Comparison of ENCODE assay signal across 27 cellular contexts in the genomic region with DNA sequence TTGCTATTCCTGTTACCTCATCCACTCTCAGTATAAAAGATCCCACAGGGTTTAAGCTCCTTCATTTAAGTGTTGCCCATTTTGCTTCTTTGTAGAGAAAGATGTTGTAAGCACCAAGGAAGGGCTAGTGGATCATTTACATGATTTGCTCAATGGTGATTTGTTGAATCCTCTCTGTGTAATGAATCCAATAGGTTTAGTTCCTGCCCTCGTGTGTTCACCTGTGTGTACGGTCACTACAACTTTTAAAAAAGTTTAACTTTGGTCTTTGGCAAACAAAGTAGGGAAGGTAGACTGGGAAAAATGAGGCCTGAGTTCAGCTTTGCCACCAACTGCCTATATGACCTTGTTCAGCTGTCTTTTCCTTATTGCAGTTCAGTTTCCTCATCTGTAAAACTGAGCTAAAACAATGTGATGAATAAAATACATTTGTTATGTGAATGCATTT. TPM values are rescaled to one million over a fixed set of nuclear protein-coding genes. Genes with fewer than 3 reads are reported as not detected.
DNase-seq lines count a peak whose midpoint lies in the region; ATAC-seq and TF ChIP-seq lines count a peak whose summit lies in the region.
"Had no signal": no experiment of that assay in that cellular context is flagged by ENCODE, and none has a peak within 500 bp of the region (broad histone marks: within the 10 kb centered on the region; RNA-seq: fewer than 3 reads in every experiment).

No MANE protein-coding gene starts in this region.

- ATAC-seq in left colon: peak; percentile 83
- ATAC-seq: GM12878, PC-3, SK-N-SH treated with all-trans-retinoic acid at 6 μM for 48 hours had no signal

- no peaks in the 10 kb centered on the region for H3K36me3 ChIP-seq in colonic mucosa
- peaks cover 15 to 27% of the 10 kb centered on the region in 2 donors for H3K36me3 ChIP-seq in mucosa of rectum (ENCODE audit: control insufficient read depth in 2 of 2, insufficient read depth in 2 of 2, low read length in 2 of 2)

- H3K4me3 ChIP-seq in colonic mucosa (no peak overlapping the region), mucosa of rectum (ENCODE audit: low read length in 2 of 2) (no peak overlapping the region)
- H3K4me3 ChIP-seq: BLaER1 treated with 17β-estradiol and CSF1 and Interleukin-3, amounts not matched to agents 10 nM and 100 nM; GM12878; SJCRH30 had no signal

- intact Hi-C loops in colonic mucosa (cut with DNase I): no loop called here
- intact Hi-C loops in left colon (cut with DNase I, micrococcal nuclease): no loop called here

- H3K27me3 ChIP-seq in colonic mucosa (no peaks in the 10 kb centered on the region), mucosa of rectum (ENCODE audit: control insufficient read depth in 2 of 2, insufficient read depth in 2 of 2, low read length in 2 of 2) (no peaks in the 10 kb centered on the region)
- H3K27me3 ChIP-seq: BLaER1 treated with 17β-estradiol and CSF1 and Interleukin-3, amounts not matched to agents 10 nM and 100 nM; SJCRH30 had no signal

- peak; percentile 4 for DNase-seq in EH (ENCODE audit: low read depth)
- DNase-seq in colonic mucosa: peak; percentile 36
- no peak for DNase-seq in left colon
- DNase-seq in stimulated activated CD4-positive, alpha-beta T cell treated with anti-CD3 and anti-CD28 coated beads, Interleukin-4, amount 100 ng/mL, for 24 hours: no peak
- no peak for DNase-seq in NCI-H187 treated with DMSO at 0.1 percent for 48 hours (lab: John Stamatoyannopoulos, UW)
- no peak for DNase-seq in NCI-H510A (lab: John Stamatoyannopoulos, UW)
- no peak for DNase-seq in activated effector memory CD4-positive, alpha-beta T cell treated with Interleukin-2 at 50 U/mL for 16 hours
- DNase-seq: 8988T; AML-193; CD4-positive, alpha-beta T cell; EL; GDM1; HCEC 1CT; NCI-H1048; NCI-H1417; NCI-H1694; NCI-H2081 treated with DMSO at 0.1 percent for 48 hours; NCI-H2171 treated with DMSO at 0.1 percent for 48 hours; NCI-H524 treated with DMSO at 0.1 percent for 48 hours; NCI-H774; PC-3; SJCRH30 had no signal

- no peaks in the 10 kb centered on the region for H3K9me3 ChIP-seq in colonic mucosa
- no peaks in the 10 kb centered on the region for H3K9me3 ChIP-seq in mucosa of rectum (ENCODE audit: control insufficient read depth in 2 of 2, low read length in 2 of 2)

- no peak overlapping the region for H3K9ac ChIP-seq in colonic mucosa (ENCODE audit: low read depth in 2 of 2, low read length in 2 of 2)
- no peak overlapping the region for H3K9ac ChIP-seq in mucosa of rectum (ENCODE audit: low read depth in 1 of 2, low read length in 2 of 2)
- H3K9ac ChIP-seq: BLaER1 treated with 17β-estradiol and CSF1 and Interleukin-3, amounts not matched to agents 10 nM and 100 nM; KMS-11 had no signal

- no peak for TF ChIP-seq CTCF in colonic mucosa (IDR thresholded peaks at IDR 0.05)

- H3K4me1 ChIP-seq in colonic mucosa (no peaks in the 10 kb centered on the region), mucosa of rectum (ENCODE audit: control insufficient read depth in 2 of 2, insufficient read depth in 2 of 2, low read length in 2 of 2) (no peaks in the 10 kb centered on the region)
- H3K4me1 ChIP-seq: SJCRH30 had no signal

- H3K27ac ChIP-seq in colonic mucosa: peak overlapping the region; percentile 63
- peak overlapping the region; percentile 5 to 54 for H3K27ac ChIP-seq in mucosa of rectum (ENCODE audit: low read depth in 2 of 2, low read length in 2 of 2)
- H3K27ac ChIP-seq: BLaER1 treated with 17β-estradiol and CSF1 and Interleukin-3, amounts not matched to agents 10 nM and 100 nM; KMS-11; SJCRH30 had no signal

RNA-seq across cellular contexts. Expression of a gene that starts 51.5 kb away (rescaled TPM):
- 10 to 100 TPM; 16.3 to 16.9 TPM for total RNA-seq in colonic mucosa
- 10 to 100 TPM; 14.0 to 14.1 TPM for total RNA-seq in left colon

Comparison
In these comparisons a context has a peak if more than half of its experiments do, and no peak if none do; other contexts are left out.
1. DNase-seq: peak in EH (single experiment) and colonic mucosa (single experiment); none in left colon (0 of 2), stimulated activated CD4-positive, alpha-beta T cell treated with anti-CD3 and anti-CD28 coated beads, Interleukin-4, amount 100 ng/mL, for 24 hours (single experiment), NCI-H187 treated with DMSO at 0.1 percent for 48 hours (single experiment), NCI-H510A (single experiment) and activated effector memory CD4-positive, alpha-beta T cell treated with Interleukin-2 at 50 U/mL for 16 hours (single experiment).